Comparison of ENCODE assay signal across 9 cellular contexts in genomic region chr3:175941352-175941751, GRCh38.
DNase-seq lines count a peak whose midpoint lies in the region; FAIRE-seq and TF ChIP-seq lines count a peak whose summit lies in the region.
"Had no signal": no experiment of that assay in that cellular context is flagged by ENCODE, and none has a peak within 500 bp of the region (broad histone marks: within the 10 kb centered on the region; RNA-seq: fewer than 3 reads in every experiment).

No MANE protein-coding gene starts in this region.

- intact Hi-C loops in kidney (cut with DNase I) (no loop called here), prostate gland (cut with DNase I) (no loop called here)
- intact Hi-C loops in activated CD4-positive, alpha-beta memory T cell treated with anti-CD3 and anti-CD28 coated beads for 36 hours (cut with micrococcal nuclease): no loop called here

- DNase-seq in EH (ENCODE audit: low read depth) (peak; percentile 50), HFF-Myc (ENCODE audit: extremely low read depth, low read depth) (no peak), SJCRH30 (peak; percentile 36 to 53), kidney (no peak), prostate gland (ENCODE audit: low spot score) (no peak), germinal center (ENCODE audit: low spot score) (no peak), DMS153 (lab: John Stamatoyannopoulos, UW) (no peak)
- DNase-seq in activated CD4-positive, alpha-beta memory T cell treated with anti-CD3 and anti-CD28 coated beads for 36 hours: no peak

- TF ChIP-seq POLR2A in prostate gland (IDR thresholded peaks at IDR 0.05): no peak

- no peak overlapping the region for H3K27ac Mint-ChIP-seq in activated CD4-positive, alpha-beta memory T cell treated with anti-CD3 and anti-CD28 coated beads for 36 hours
- H3K27ac Mint-ChIP-seq: activated naive CD8-positive, alpha-beta T cell had no signal

- POLR2A ChIA-PET in activated CD4-positive, alpha-beta memory T cell treated with anti-CD3 and anti-CD28 coated beads for 36 hours (lab: Charles Lee): no interaction called here

- no peak overlapping the region for H3K9ac ChIP-seq in kidney (ENCODE audit: low read length in 2 of 2)

- FAIRE-seq in kidney (lab: Jason Lieb, UNC): no peak

- H3K36me3 ChIP-seq in SJCRH30 (no peaks in the 10 kb centered on the region), kidney (ENCODE audit: control insufficient read depth in 1 of 2, insufficient read depth in 2 of 2, low read length in 2 of 2) (no peaks in the 10 kb centered on the region), prostate gland (no peaks in the 10 kb centered on the region)

- peaks cover 42% of the 10 kb centered on the region for H3K9me3 Mint-ChIP-seq in activated CD4-positive, alpha-beta memory T cell treated with anti-CD3 and anti-CD28 coated beads for 36 hours

- peak; percentile 39 for TF ChIP-seq CTCF in HFF-Myc (IDR thresholded peaks at IDR 0.05; ENCODE audit: low read depth, low read length, missing control alignments)
- TF ChIP-seq CTCF in kidney (IDR thresholded peaks at IDR 0.05; ENCODE audit: borderline replicate concordance, extremely low read depth, insufficient read depth): peak; percentile 42
- TF ChIP-seq CTCF in prostate gland (IDR thresholded peaks at IDR 0.05): peak in 2 of 4 experiments; percentile 23 to 27

- no peaks in the 10 kb centered on the region for H3K4me1 ChIP-seq in SJCRH30
- no peaks in the 10 kb centered on the region for H3K4me1 ChIP-seq in kidney (ENCODE audit: control insufficient read depth in 1 of 2, insufficient read depth in 1 of 2, low read depth in 1 of 2, low read length in 2 of 2)
- no peaks in the 10 kb centered on the region for H3K4me1 ChIP-seq in prostate gland (replicated peaks)

- CTCF ChIA-PET in activated CD4-positive, alpha-beta memory T cell treated with anti-CD3 and anti-CD28 coated beads for 36 hours (lab: Charles Lee): no interaction called here

- H3K4me1 Mint-ChIP-seq in activated CD4-positive, alpha-beta memory T cell treated with anti-CD3 and anti-CD28 coated beads for 36 hours (ENCODE audit: low read depth): no peaks in the 10 kb centered on the region

- H3K27me3 ChIP-seq in SJCRH30 (no peaks in the 10 kb centered on the region), prostate gland (replicated peaks; ENCODE audit: insufficient read depth) (no peaks in the 10 kb centered on the region)

- H3K9me3 ChIP-seq in SJCRH30 (replicated peaks): peaks cover 5% of the 10 kb centered on the region; the same call in 1 of the 2 replicates
- no peaks in the 10 kb centered on the region for H3K9me3 ChIP-seq in kidney (ENCODE audit: control insufficient read depth in 1 of 2, low read length in 2 of 2)
- no peaks in the 10 kb centered on the region for H3K9me3 ChIP-seq in prostate gland

- H3K4me3 Mint-ChIP-seq in activated CD4-positive, alpha-beta memory T cell treated with anti-CD3 and anti-CD28 coated beads for 36 hours: no peak overlapping the region
- H3K4me3 Mint-ChIP-seq: activated naive CD8-positive, alpha-beta T cell had no signal

- no peaks in the 10 kb centered on the region for H3K27me3 Mint-ChIP-seq in activated CD4-positive, alpha-beta memory T cell treated with anti-CD3 and anti-CD28 coated beads for 36 hours
- H3K27me3 Mint-ChIP-seq: activated naive CD8-positive, alpha-beta T cell had no signal

- no peaks in the 10 kb centered on the region for H3K36me3 Mint-ChIP-seq in activated CD4-positive, alpha-beta memory T cell treated with anti-CD3 and anti-CD28 coated beads for 36 hours
- H3K36me3 Mint-ChIP-seq: activated naive CD8-positive, alpha-beta T cell had no signal

- no peak overlapping the region for H3K4me3 ChIP-seq in HFF-Myc (replicated peaks; ENCODE audit: low read depth, low read length)
- H3K4me3 ChIP-seq in SJCRH30: no peak overlapping the region
- no peak overlapping the region for H3K4me3 ChIP-seq in kidney (ENCODE audit: low read length in 2 of 2)
- no peak overlapping the region for H3K4me3 ChIP-seq in prostate gland

- H3K27ac ChIP-seq in SJCRH30 (no peak overlapping the region), kidney (ENCODE audit: low read depth in 2 of 2, low read length in 2 of 2) (no peak overlapping the region), prostate gland (no peak overlapping the region)

Comparison
In these comparisons a context has a peak if more than half of its experiments do, and no peak if none do; other contexts are left out.
1. DNase-seq: peak in EH (single experiment) and SJCRH30 (2 of 2); none in HFF-Myc (single experiment), kidney (single experiment), activated CD4-positive, alpha-beta memory T cell treated with anti-CD3 and anti-CD28 coated beads for 36 hours (single experiment), prostate gland (single experiment), germinal center (single experiment) and DMS153 (single experiment).